20 cellular contexts compared by ENCODE assay signal in the genomic region with DNA sequence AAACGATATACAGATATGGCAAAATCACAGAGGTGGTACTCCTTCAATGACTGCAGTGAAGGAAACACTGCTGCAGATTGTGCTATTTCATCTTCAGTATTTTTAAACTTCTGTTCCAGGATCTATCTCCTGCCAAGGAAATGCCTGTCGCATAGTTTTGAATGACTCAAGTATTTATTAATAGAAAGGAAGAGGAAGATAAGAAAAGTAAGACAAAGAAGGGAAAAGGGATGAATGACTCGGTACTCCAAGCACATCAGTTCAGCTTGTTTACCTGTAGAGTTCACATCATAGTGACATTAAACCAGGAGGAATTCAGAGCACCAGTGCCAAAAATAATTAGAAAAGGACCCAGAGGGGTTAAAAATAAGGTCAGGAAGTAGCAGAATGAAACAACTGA. TPM values are rescaled to one million over a fixed set of nuclear protein-coding genes. Genes with fewer than 3 reads are reported as not detected.
DNase-seq lines count a peak whose midpoint lies in the region; ATAC-seq and TF ChIP-seq lines count a peak whose summit lies in the region.
"Had no signal": no experiment of that assay in that cellular context is flagged by ENCODE, and none has a peak within 500 bp of the region (broad histone marks: within the 10 kb centered on the region; RNA-seq: fewer than 3 reads in every experiment).

No MANE protein-coding gene starts in this region.

- H3K9ac ChIP-seq in adipocyte (ENCODE audit: low read length), result no peak overlapping the region
- H3K9ac ChIP-seq: KMS-11 had no signal

- peak; percentile 51 for ATAC-seq in thoracic aorta (ENCODE audit: insufficient number of reproducible peaks, low FRiP score, low read depth)
- ATAC-seq: upper lobe of right lung had no signal

- H3K4me1 ChIP-seq in adipocyte (ENCODE audit: control insufficient read depth, insufficient read depth, low read length) (peaks cover 13% of the 10 kb centered on the region), thoracic aorta (ENCODE audit: control insufficient read depth in 1 of 2, low read depth in 2 of 2) (peaks cover 6 to 15% of the 10 kb centered on the region in 2 donors)
- H3K4me1 ChIP-seq: upper lobe of right lung had no signal

- H3K27me3 ChIP-seq in adipocyte (replicated peaks; ENCODE audit: control insufficient read depth, insufficient read depth, low read length), result no peaks in the 10 kb centered on the region
- H3K27me3 ChIP-seq in thoracic aorta (replicated peaks; ENCODE audit: insufficient read depth), result no peaks in the 10 kb centered on the region
- H3K27me3 ChIP-seq: upper lobe of right lung had no signal

- intact Hi-C loops in head of caudate nucleus (cut with DNase I), result no loop called here

- no peak overlapping the region for H3K4me3 ChIP-seq in adipocyte (ENCODE audit: low read length)
- H3K4me3 ChIP-seq in fibroblast of the aortic adventitia (ENCODE audit: low read depth, low read length), result no peak overlapping the region
- H3K4me3 ChIP-seq in thoracic aorta, result peak overlapping the region; percentile 28
- H3K4me3 ChIP-seq: esophagus squamous epithelium, skin epidermis, upper lobe of right lung had no signal

- DNase-seq in GM04504 (ENCODE audit: low read depth), result peak; percentile 18
- peak; percentile 48 for DNase-seq in adipocyte (ENCODE audit: low read depth)
- peak; percentile 88 for DNase-seq in fibroblast of the aortic adventitia (ENCODE audit: low read depth)
- no peak for DNase-seq in thoracic aorta (ENCODE audit: low spot score)
- DNase-seq in head of caudate nucleus, result no peak
- DNase-seq in DMS 273 (lab: John Stamatoyannopoulos, UW; ENCODE audit: unreplicated experiment), result no peak
- no peak for DNase-seq in activated CD4-positive, CD25-positive, alpha-beta regulatory T cell (lab: John Stamatoyannopoulos, UW)
- DNase-seq: activated CD4-positive, alpha-beta memory T cell treated with anti-CD3 and anti-CD28 coated beads, Interleukin-2, amount 10 ng/mL, durations not matched to agents 7 days and 5 days; CD4-positive, alpha-beta T cell; esophagus squamous epithelium; NCI-H1417 treated with DMSO at 0.1 percent for 48 hours; NCI-H446; stimulated activated naive CD4-positive, alpha-beta T cell treated with Interleukin-2 at 50 U/mL for 16 hours; upper lobe of right lung had no signal

- peak overlapping the region in 1 of 2 donors; percentile 38 for H3K27ac ChIP-seq in thoracic aorta
- H3K27ac ChIP-seq: esophagus squamous epithelium, HL-60, KMS-11, skin epidermis, upper lobe of right lung had no signal

- TF ChIP-seq CTCF in fibroblast of the aortic adventitia (IDR thresholded peaks at IDR 0.05; ENCODE audit: insufficient read depth, low read length) (no peak), thoracic aorta (IDR thresholded peaks at IDR 0.05) (no peak)

- H3K9me3 ChIP-seq in adipocyte (ENCODE audit: control insufficient read depth, low read length) (no peaks in the 10 kb centered on the region), thoracic aorta (no peaks in the 10 kb centered on the region)
- H3K9me3 ChIP-seq: esophagus squamous epithelium, upper lobe of right lung had no signal

- H3K36me3 ChIP-seq in adipocyte (ENCODE audit: control insufficient read depth, insufficient read depth, low read length, severe bottlenecking) (no peaks in the 10 kb centered on the region), thoracic aorta (no peaks in the 10 kb centered on the region)
- H3K36me3 ChIP-seq: esophagus squamous epithelium, upper lobe of right lung had no signal

RNA-seq across cellular contexts. Expression of gene GPX8, which starts 5.1 kb away (rescaled TPM):
- total RNA-seq in fibroblast of the aortic adventitia (ENCODE audit: low replicate concordance) (79.7 and 244 TPM in 2 replicates), thoracic aorta (10 to 100 TPM; 39.2 to 52.8 TPM)
- total RNA-seq: activated CD4-positive, alpha-beta memory T cell treated with anti-CD3 and anti-CD28 coated beads, Interleukin-2, amount 10 ng/mL, durations not matched to agents 7 days and 5 days; activated T-helper 1 cell treated with anti-CD3 and anti-CD28 coated beads, Interleukin-12 subunit alpha, Interleukin-12 subunit beta, Interleukin-2, Interleukin-4 antibody, amounts not matched to agents 30 ng/mL and 10 ng/mL and 1 ng/mL, durations not matched to agents 14 hours and 24 hours and 36 hours; CD4-positive, alpha-beta T cell had no signal

RNA-seq across cellular contexts. Expression of gene CDC20B, which starts 18.1 kb away (rescaled TPM):
- total RNA-seq in fibroblast of the aortic adventitia (ENCODE audit: low replicate concordance) (not detected in 2 replicates), thoracic aorta (not detected)
- total RNA-seq: activated T-helper 1 cell treated with anti-CD3 and anti-CD28 coated beads, Interleukin-12 subunit alpha, Interleukin-12 subunit beta, Interleukin-2, Interleukin-4 antibody, amounts not matched to agents 30 ng/mL and 10 ng/mL and 1 ng/mL, durations not matched to agents 14 hours and 24 hours and 36 hours; CD4-positive, alpha-beta T cell; dermis microvascular lymphatic vessel endothelial cell; esophagus squamous epithelium; upper lobe of right lung had no signal

RNA-seq across cellular contexts. Expression of gene GZMA, which starts 52.4 kb away (rescaled TPM):
- total RNA-seq in fibroblast of the aortic adventitia (ENCODE audit: low replicate concordance) (not detected in 2 replicates), thoracic aorta (1 to 10 TPM; 1.1 to 1.6 TPM)
- total RNA-seq: lung microvascular endothelial cell had no signal

Comparison
In these comparisons a context has a peak if more than half of its experiments do, and no peak if none do; other contexts are left out.
1. DNase-seq: peak in GM04504 (single experiment), adipocyte (single experiment) and fibroblast of the aortic adventitia (single experiment); none in thoracic aorta (single experiment), head of caudate nucleus (0 of 42), DMS 273 (single experiment) and activated CD4-positive, CD25-positive, alpha-beta regulatory T cell (0 of 4).